23 cellular contexts compared by ENCODE assay signal in genomic region chr7:33093266-33093665, GRCh38.
"Had no signal": no experiment of that assay in that cellular context is flagged by ENCODE, and none has a peak within 500 bp of the region (broad histone marks: within the 10 kb centered on the region; RNA-seq: fewer than 3 reads in every experiment).

No MANE protein-coding gene starts in this region.

- FAIRE-seq: small intestine had no signal

- H3K4me3 Mint-ChIP-seq: activated CD4-positive, alpha-beta memory T cell treated with anti-CD3 and anti-CD28 coated beads, Interleukin-2, amount 10 ng/mL, durations not matched to agents 7 days and 5 days; activated CD4-positive, alpha-beta T cell treated with anti-CD3 and anti-CD28 coated beads, Interleukin-2, amount 10 ng/mL, durations not matched to agents 7 days and 5 days; activated naive CD8-positive, alpha-beta T cell; activated T-cell treated with anti-CD3 and anti-CD28 coated beads, Interleukin-2, amount 50 U/mL, for 24 hours; brain; dendritic cell treated with granulocyte-macrophage colony-stimulating factor and Interleukin-4, amounts not matched to agents 40 ng/mL and 50 ng/mL, for 4 days; endodermal cell; nephron; T-helper 17 cell had no signal

- H3K27me3 Mint-ChIP-seq: activated CD4-positive, alpha-beta memory T cell treated with anti-CD3 and anti-CD28 coated beads, Interleukin-2, amount 10 ng/mL, durations not matched to agents 7 days and 5 days; activated CD4-positive, alpha-beta T cell treated with anti-CD3 and anti-CD28 coated beads, Interleukin-2, amount 10 ng/mL, durations not matched to agents 7 days and 5 days; activated naive CD8-positive, alpha-beta T cell; activated T-cell treated with anti-CD3 and anti-CD28 coated beads, Interleukin-2, amount 50 U/mL, for 24 hours; brain; dendritic cell treated with granulocyte-macrophage colony-stimulating factor and Interleukin-4, amounts not matched to agents 40 ng/mL and 50 ng/mL, for 4 days; T-helper 17 cell had no signal

- ATAC-seq: esophagus mucosa, foreskin keratinocyte, left lung, lower lobe of right lung, T-helper 17 cell had no signal

- DNase-seq: activated CD4-positive, alpha-beta memory T cell treated with anti-CD3 and anti-CD28 coated beads, Interleukin-2, amount 10 ng/mL, durations not matched to agents 7 days and 5 days; activated CD4-positive, alpha-beta T cell treated with anti-CD3 and anti-CD28 coated beads, Interleukin-2, amount 10 ng/mL, durations not matched to agents 7 days and 5 days; activated CD4-positive, CD25-positive, alpha-beta regulatory T cell treated with anti-CD3 and anti-CD28 coated beads, Interleukin-2, amount 50 U/mL, for 72 hours; activated CD8-positive, alpha-beta memory T cell treated with anti-CD3 and anti-CD28 coated beads, Interleukin-2, amount 50 U/mL, for 48 hours; activated T-cell treated with anti-CD3 and anti-CD28 coated beads, Interleukin-2, amount 50 U/mL, for 24 hours; endodermal cell; foreskin keratinocyte; left lung; lower lobe of right lung; mesendoderm; retina; sigmoid colon; small intestine; stimulated activated CD4-positive, alpha-beta T cell treated with anti-CD3 and anti-CD28 coated beads, Interleukin-4, amount 100 ng/mL, for 4 hours; stimulated activated CD8-positive, alpha-beta memory T cell treated with anti-CD3 and anti-CD28 coated beads, Interleukin-4, amount 100 ng/mL, for 48 hours; stimulated activated naive CD4-positive, alpha-beta T cell; T-helper 17 cell; T1000 had no signal

- H3K9me3 Mint-ChIP-seq: activated CD4-positive, alpha-beta memory T cell treated with anti-CD3 and anti-CD28 coated beads, Interleukin-2, amount 10 ng/mL, durations not matched to agents 7 days and 5 days; activated CD4-positive, alpha-beta T cell treated with anti-CD3 and anti-CD28 coated beads, Interleukin-2, amount 10 ng/mL, durations not matched to agents 7 days and 5 days; activated T-cell treated with anti-CD3 and anti-CD28 coated beads, Interleukin-2, amount 50 U/mL, for 24 hours; brain; dendritic cell treated with granulocyte-macrophage colony-stimulating factor and Interleukin-4, amounts not matched to agents 40 ng/mL and 50 ng/mL, for 4 days; endodermal cell; nephron had no signal

- H3K4me1 Mint-ChIP-seq: activated CD4-positive, alpha-beta T cell treated with anti-CD3 and anti-CD28 coated beads, Interleukin-2, amount 10 ng/mL, durations not matched to agents 7 days and 5 days; brain; endodermal cell; nephron had no signal

- H3K27ac Mint-ChIP-seq: activated CD4-positive, alpha-beta memory T cell treated with anti-CD3 and anti-CD28 coated beads, Interleukin-2, amount 10 ng/mL, durations not matched to agents 7 days and 5 days; activated CD4-positive, alpha-beta T cell treated with anti-CD3 and anti-CD28 coated beads, Interleukin-2, amount 10 ng/mL, durations not matched to agents 7 days and 5 days; dendritic cell treated with granulocyte-macrophage colony-stimulating factor and Interleukin-4, amounts not matched to agents 40 ng/mL and 50 ng/mL, for 4 days; endodermal cell; nephron had no signal
